11 cellular contexts compared by ENCODE assay signal in genomic region chr2:203799905-203800304, GRCh38.
A peak's percentile ranks its signal among the peaks of the same experiment; 100 is the strongest.
DNase-seq lines count a peak whose midpoint lies in the region; ATAC-seq lines count a peak whose summit lies in the region.
"Had no signal": no experiment of that assay in that cellular context is flagged by ENCODE, and none has a peak within 500 bp of the region (broad histone marks: within the 10 kb centered on the region; RNA-seq: fewer than 3 reads in every experiment).

No MANE protein-coding gene starts in this region.

- ATAC-seq in GM18517 (IDR thresholded peaks at IDR 0.05; ENCODE audit: unreplicated experiment) (peak; percentile 95), GM19463 (IDR thresholded peaks at IDR 0.05; ENCODE audit: unreplicated experiment) (peak; percentile 97), HG03064 (IDR thresholded peaks at IDR 0.05; ENCODE audit: low read depth, unreplicated experiment) (peak; percentile 86)

- DNase-seq in activated naive CD4-positive, alpha-beta T cell treated with anti-CD3 and anti-CD28 coated beads, Interleukin-2, amount 50 U/mL, for 16 hours = peak; percentile 23
- DNase-seq in NCI-H1092 treated with DMSO at 0.1 percent for 48 hours (lab: John Stamatoyannopoulos, UW) = no peak
- DNase-seq in cortex of kidney (lab: John Stamatoyannopoulos, UW) = no peak
- no peak for DNase-seq in NCI-H2227 treated with DMSO at 0.1 percent for 48 hours (lab: John Stamatoyannopoulos, UW)
- DNase-seq: activated effector memory CD4-positive, alpha-beta T cell treated with anti-CD3 and anti-CD28 coated beads, Interleukin-2, amount 50 U/mL, for 16 hours; islet precursor cell; retina; substantia nigra had no signal
